In genomic region chr15:63990449-63990848, GRCh38 we compare ENCODE assay signal across 1 cellular context.
TF ChIP-seq lines count a peak whose summit lies in the region.

No MANE protein-coding gene starts in this region.

TF ChIP-seq in GM12878, 131 proteins besides CTCF, POLR2A, EP300 and RAD21 (continued from another document and continues in another):
- TF ChIP-seq, protein P1, sequence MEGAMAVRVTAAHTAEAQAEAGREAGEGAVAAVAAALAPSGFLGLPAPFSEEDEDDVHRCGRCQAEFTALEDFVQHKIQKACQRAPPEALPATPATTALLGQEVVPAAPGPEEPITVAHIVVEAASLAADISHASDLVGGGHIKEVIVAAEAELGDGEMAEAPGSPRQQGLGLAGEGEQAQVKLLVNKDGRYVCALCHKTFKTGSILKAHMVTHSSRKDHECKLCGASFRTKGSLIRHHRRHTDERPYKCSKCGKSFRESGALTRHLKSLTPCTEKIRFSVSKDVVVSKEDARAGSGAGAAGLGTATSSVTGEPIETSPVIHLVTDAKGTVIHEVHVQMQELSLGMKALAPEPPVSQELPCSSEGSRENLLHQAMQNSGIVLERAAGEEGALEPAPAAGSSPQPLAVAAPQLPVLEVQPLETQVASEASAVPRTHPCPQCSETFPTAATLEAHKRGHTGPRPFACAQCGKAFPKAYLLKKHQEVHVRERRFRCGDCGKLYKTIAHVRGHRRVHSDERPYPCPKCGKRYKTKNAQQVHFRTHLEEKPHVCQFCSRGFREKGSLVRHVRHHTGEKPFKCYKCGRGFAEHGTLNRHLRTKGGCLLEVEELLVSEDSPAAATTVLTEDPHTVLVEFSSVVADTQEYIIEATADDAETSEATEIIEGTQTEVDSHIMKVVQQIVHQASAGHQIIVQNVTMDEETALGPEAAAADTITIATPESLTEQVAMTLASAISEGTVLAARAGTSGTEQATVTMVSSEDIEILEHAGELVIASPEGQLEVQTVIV (IDR thresholded peaks at IDR 0.05; ENCODE audit: borderline replicate concordance, partially characterized antibody): no peak
- TF ChIP-seq CREB1 (IDR thresholded peaks at IDR 0.05; ENCODE audit: low read depth) (no peak), TCF12 (IDR thresholded peaks at IDR 0.05; ENCODE audit: low read depth, low read length) (no peak), ZNF687 (IDR thresholded peaks at IDR 0.05) (no peak), DPF2 (IDR thresholded peaks at IDR 0.05) (no peak), YBX1 (IDR thresholded peaks at IDR 0.05) (no peak), HDAC6 (IDR thresholded peaks at IDR 0.05; ENCODE audit: unreplicated experiment) (no peak), PAX8 (IDR thresholded peaks at IDR 0.05) (no peak), BMI1 (IDR thresholded peaks at IDR 0.05; ENCODE audit: borderline replicate concordance) (no peak), JUNB (IDR thresholded peaks at IDR 0.05) (no peak), CBFB (IDR thresholded peaks at IDR 0.05; ENCODE audit: low read depth) (0 out of 2 replicates have a peak, but pooled peaks have one; percentile 44), TBL1XR1 (IDR thresholded peaks at IDR 0.05; ENCODE audit: low read depth, low read length) (no peak), CHD1 (IDR thresholded peaks at IDR 0.05; ENCODE audit: low read depth, low read length) (no peak), TCF3 (IDR thresholded peaks at IDR 0.05; ENCODE audit: borderline replicate concordance, insufficient read depth, low read depth, low read length) (no peak), MAX (IDR thresholded peaks at IDR 0.05; ENCODE audit: low read depth, low read length) (no peak), NBN (IDR thresholded peaks at IDR 0.05) (no peak), ZNF274 (IDR thresholded peaks at IDR 0.05; ENCODE audit: insufficient read depth, insufficient read length) (no peak), RELA (IDR thresholded peaks at IDR 0.05; ENCODE audit: borderline replicate concordance, partially characterized antibody) (no peak), FOS (IDR thresholded peaks at IDR 0.05; ENCODE audit: borderline replicate concordance, extremely low read depth, insufficient read length) (no peak), SREBF1 (IDR thresholded peaks at IDR 0.05; ENCODE audit: low read length) (no peak), STAT1 (conservative IDR thresholded peaks at IDR 0.05) (no peak), IRF3 (IDR thresholded peaks at IDR 0.05) (no peak), SMARCA5 (IDR thresholded peaks at IDR 0.05) (no peak), ZZZ3 (IDR thresholded peaks at IDR 0.05; ENCODE audit: control insufficient read depth, insufficient read length, low read depth) (no peak)
- TF ChIP-seq, protein P2, sequence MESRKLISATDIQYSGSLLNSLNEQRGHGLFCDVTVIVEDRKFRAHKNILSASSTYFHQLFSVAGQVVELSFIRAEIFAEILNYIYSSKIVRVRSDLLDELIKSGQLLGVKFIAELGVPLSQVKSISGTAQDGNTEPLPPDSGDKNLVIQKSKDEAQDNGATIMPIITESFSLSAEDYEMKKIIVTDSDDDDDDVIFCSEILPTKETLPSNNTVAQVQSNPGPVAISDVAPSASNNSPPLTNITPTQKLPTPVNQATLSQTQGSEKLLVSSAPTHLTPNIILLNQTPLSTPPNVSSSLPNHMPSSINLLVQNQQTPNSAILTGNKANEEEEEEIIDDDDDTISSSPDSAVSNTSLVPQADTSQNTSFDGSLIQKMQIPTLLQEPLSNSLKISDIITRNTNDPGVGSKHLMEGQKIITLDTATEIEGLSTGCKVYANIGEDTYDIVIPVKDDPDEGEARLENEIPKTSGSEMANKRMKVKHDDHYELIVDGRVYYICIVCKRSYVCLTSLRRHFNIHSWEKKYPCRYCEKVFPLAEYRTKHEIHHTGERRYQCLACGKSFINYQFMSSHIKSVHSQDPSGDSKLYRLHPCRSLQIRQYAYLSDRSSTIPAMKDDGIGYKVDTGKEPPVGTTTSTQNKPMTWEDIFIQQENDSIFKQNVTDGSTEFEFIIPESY (IDR thresholded peaks at IDR 0.05): no peak
- TF ChIP-seq, protein P3, sequence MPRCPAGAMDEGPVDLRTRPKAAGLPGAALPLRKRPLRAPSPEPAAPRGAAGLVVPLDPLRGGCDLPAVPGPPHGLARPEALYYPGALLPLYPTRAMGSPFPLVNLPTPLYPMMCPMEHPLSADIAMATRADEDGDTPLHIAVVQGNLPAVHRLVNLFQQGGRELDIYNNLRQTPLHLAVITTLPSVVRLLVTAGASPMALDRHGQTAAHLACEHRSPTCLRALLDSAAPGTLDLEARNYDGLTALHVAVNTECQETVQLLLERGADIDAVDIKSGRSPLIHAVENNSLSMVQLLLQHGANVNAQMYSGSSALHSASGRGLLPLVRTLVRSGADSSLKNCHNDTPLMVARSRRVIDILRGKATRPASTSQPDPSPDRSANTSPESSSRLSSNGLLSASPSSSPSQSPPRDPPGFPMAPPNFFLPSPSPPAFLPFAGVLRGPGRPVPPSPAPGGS (IDR thresholded peaks at IDR 0.05; ENCODE audit: borderline replicate concordance, insufficient read depth, low read depth, low read length, poor library complexity, severe bottlenecking): no peak
- TF ChIP-seq, protein P4, sequence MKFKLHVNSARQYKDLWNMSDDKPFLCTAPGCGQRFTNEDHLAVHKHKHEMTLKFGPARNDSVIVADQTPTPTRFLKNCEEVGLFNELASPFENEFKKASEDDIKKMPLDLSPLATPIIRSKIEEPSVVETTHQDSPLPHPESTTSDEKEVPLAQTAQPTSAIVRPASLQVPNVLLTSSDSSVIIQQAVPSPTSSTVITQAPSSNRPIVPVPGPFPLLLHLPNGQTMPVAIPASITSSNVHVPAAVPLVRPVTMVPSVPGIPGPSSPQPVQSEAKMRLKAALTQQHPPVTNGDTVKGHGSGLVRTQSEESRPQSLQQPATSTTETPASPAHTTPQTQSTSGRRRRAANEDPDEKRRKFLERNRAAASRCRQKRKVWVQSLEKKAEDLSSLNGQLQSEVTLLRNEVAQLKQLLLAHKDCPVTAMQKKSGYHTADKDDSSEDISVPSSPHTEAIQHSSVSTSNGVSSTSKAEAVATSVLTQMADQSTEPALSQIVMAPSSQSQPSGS (IDR thresholded peaks at IDR 0.05; ENCODE audit: low read length): no peak
- TF ChIP-seq, protein P5, sequence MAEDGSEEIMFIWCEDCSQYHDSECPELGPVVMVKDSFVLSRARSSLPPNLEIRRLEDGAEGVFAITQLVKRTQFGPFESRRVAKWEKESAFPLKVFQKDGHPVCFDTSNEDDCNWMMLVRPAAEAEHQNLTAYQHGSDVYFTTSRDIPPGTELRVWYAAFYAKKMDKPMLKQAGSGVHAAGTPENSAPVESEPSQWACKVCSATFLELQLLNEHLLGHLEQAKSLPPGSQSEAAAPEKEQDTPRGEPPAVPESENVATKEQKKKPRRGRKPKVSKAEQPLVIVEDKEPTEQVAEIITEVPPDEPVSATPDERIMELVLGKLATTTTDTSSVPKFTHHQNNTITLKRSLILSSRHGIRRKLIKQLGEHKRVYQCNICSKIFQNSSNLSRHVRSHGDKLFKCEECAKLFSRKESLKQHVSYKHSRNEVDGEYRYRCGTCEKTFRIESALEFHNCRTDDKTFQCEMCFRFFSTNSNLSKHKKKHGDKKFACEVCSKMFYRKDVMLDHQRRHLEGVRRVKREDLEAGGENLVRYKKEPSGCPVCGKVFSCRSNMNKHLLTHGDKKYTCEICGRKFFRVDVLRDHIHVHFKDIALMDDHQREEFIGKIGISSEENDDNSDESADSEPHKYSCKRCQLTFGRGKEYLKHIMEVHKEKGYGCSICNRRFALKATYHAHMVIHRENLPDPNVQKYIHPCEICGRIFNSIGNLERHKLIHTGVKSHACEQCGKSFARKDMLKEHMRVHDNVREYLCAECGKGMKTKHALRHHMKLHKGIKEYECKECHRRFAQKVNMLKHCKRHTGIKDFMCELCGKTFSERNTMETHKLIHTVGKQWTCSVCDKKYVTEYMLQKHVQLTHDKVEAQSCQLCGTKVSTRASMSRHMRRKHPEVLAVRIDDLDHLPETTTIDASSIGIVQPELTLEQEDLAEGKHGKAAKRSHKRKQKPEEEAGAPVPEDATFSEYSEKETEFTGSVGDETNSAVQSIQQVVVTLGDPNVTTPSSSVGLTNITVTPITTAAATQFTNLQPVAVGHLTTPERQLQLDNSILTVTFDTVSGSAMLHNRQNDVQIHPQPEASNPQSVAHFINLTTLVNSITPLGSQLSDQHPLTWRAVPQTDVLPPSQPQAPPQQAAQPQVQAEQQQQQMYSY (CRISPR knock-in tag; IDR thresholded peaks at IDR 0.05): no peak
- TF ChIP-seq, protein P6, sequence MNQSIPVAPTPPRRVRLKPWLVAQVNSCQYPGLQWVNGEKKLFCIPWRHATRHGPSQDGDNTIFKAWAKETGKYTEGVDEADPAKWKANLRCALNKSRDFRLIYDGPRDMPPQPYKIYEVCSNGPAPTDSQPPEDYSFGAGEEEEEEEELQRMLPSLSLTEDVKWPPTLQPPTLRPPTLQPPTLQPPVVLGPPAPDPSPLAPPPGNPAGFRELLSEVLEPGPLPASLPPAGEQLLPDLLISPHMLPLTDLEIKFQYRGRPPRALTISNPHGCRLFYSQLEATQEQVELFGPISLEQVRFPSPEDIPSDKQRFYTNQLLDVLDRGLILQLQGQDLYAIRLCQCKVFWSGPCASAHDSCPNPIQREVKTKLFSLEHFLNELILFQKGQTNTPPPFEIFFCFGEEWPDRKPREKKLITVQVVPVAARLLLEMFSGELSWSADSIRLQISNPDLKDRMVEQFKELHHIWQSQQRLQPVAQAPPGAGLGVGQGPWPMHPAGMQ (IDR thresholded peaks at IDR 0.05; ENCODE audit: borderline replicate concordance): no peak
- TF ChIP-seq, protein P7, sequence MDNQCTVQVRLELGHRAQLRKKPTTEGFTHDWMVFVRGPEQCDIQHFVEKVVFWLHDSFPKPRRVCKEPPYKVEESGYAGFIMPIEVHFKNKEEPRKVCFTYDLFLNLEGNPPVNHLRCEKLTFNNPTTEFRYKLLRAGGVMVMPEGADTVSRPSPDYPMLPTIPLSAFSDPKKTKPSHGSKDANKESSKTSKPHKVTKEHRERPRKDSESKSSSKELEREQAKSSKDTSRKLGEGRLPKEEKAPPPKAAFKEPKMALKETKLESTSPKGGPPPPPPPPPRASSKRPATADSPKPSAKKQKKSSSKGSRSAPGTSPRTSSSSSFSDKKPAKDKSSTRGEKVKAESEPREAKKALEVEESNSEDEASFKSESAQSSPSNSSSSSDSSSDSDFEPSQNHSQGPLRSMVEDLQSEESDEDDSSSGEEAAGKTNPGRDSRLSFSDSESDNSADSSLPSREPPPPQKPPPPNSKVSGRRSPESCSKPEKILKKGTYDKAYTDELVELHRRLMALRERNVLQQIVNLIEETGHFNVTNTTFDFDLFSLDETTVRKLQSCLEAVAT (IDR thresholded peaks at IDR 0.05): no peak
- TF ChIP-seq, protein P8, sequence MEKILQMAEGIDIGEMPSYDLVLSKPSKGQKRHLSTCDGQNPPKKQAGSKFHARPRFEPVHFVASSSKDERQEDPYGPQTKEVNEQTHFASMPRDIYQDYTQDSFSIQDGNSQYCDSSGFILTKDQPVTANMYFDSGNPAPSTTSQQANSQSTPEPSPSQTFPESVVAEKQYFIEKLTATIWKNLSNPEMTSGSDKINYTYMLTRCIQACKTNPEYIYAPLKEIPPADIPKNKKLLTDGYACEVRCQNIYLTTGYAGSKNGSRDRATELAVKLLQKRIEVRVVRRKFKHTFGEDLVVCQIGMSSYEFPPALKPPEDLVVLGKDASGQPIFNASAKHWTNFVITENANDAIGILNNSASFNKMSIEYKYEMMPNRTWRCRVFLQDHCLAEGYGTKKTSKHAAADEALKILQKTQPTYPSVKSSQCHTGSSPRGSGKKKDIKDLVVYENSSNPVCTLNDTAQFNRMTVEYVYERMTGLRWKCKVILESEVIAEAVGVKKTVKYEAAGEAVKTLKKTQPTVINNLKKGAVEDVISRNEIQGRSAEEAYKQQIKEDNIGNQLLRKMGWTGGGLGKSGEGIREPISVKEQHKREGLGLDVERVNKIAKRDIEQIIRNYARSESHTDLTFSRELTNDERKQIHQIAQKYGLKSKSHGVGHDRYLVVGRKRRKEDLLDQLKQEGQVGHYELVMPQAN (conservative IDR thresholded peaks at IDR 0.05): no peak
